In the genomic region with DNA sequence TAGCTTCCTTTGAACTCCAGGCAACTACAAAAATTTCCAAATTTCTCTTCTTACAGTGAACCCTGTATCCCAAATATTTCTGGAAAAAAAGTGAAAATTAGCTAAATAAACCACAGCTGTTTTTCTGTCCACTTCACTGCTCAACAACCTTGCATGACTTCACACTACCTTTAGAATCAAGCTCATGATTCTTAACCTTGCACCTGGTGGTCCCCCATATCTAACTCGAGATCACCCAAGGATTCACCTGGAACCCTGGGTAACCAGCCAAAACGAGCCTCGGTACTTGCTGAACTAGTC, we compare ENCODE assay signal across 13 cellular contexts. TPM values are rescaled to one million over a fixed set of nuclear protein-coding genes. Genes with fewer than 3 reads are reported as not detected.
"Had no signal": no experiment of that assay in that cellular context is flagged by ENCODE, and none has a peak within 500 bp of the region (broad histone marks: within the 10 kb centered on the region; RNA-seq: fewer than 3 reads in every experiment).

No MANE protein-coding gene starts in this region.

- H3K27ac Mint-ChIP-seq: stimulated activated naive CD8-positive, alpha-beta T cell treated with anti-CD3 and anti-CD28 coated beads, Interleukin-15, amount 100 ng/mL, for 72 hours; T-cell had no signal

- H3K27me3 ChIP-seq: adrenal gland, right lobe of liver, testis had no signal

- H3K4me1 Mint-ChIP-seq: T-cell had no signal

- H3K9me3 ChIP-seq: adrenal gland, lower lobe of right lung, right lobe of liver, testis had no signal

- H3K9me3 Mint-ChIP-seq: stimulated activated naive CD8-positive, alpha-beta T cell treated with anti-CD3 and anti-CD28 coated beads, Interleukin-15, amount 100 ng/mL, for 72 hours; T-cell had no signal

- DNase-seq: activated naive CD4-positive, alpha-beta T cell treated with anti-CD3 and anti-CD28 coated beads, Interleukin-2, amount 50 U/mL, for 16 hours; effector CD8-positive, alpha-beta T cell; lower lobe of right lung; naive B cell; right lobe of liver; stimulated activated CD8-positive, alpha-beta memory T cell treated with anti-CD3 and anti-CD28 coated beads, Interleukin-4, amount 100 ng/mL, for 48 hours had no signal

- H3K36me3 Mint-ChIP-seq: T-cell had no signal

- H3K4me3 ChIP-seq: adrenal gland, coronary artery, lower lobe of right lung, right lobe of liver, testis had no signal

- H3K4me1 ChIP-seq: adrenal gland had no signal

- H3K27ac ChIP-seq: adrenal gland, coronary artery, epithelial cell of prostate, lower lobe of right lung, right lobe of liver, testis had no signal

- H3K4me3 Mint-ChIP-seq: naive B cell; stimulated activated naive CD8-positive, alpha-beta T cell treated with anti-CD3 and anti-CD28 coated beads, Interleukin-15, amount 100 ng/mL, for 72 hours; T-cell had no signal

- H3K27me3 Mint-ChIP-seq: naive B cell had no signal

- ATAC-seq: T-cell had no signal

RNA-seq across cellular contexts. Expression of a gene that starts 49.2 kb away (rescaled TPM):
- total RNA-seq: adrenal gland, lower lobe of right lung, posterior vena cava, T-cell, testis had no signal
